ENCODE assay signal across 8 cellular contexts in the genomic region with DNA sequence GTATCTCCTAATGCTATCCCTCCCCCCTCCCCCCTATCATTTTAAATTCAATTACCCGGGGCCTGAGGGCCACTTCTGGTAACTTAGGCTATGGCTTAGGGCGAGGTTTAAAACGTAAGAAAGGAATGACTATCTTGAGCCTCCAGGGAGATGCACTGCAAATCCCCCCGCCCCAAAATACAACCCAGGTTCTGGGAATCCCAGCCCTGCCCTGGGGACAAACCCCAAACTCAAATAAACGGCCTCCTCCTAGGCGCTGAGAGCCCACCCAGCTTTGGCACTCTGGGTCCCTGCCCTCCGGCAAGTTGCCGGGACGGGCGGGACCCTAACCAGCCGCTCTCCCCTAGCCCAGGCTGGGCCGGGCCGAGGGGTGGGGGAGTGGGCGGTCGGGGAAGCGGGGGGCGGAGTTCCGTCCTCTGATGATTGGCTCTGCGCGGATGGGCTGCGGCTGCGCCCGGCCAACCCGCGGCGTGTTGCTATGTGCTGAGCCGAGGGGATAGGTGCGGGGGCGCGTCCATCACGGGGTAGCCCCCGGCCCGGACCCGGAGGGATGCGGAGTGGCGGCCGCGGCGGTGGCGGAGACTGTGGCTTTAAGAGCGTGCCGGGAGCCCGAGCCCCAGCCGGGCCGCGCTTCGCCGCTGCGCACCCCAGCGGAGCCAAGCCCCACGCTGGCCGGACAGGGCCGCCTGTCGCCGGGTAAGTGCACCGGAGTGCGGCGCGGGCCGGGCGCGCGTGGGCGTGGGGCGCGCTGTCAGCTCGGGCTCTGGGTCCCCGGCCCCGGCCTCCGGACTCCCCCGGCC. TPM values are rescaled to one million over a fixed set of nuclear protein-coding genes. Genes with fewer than 3 reads are reported as not detected.
DNase-seq lines count a peak whose midpoint lies in the region; ATAC-seq and TF ChIP-seq lines count a peak whose summit lies in the region.

A gene with protein sequence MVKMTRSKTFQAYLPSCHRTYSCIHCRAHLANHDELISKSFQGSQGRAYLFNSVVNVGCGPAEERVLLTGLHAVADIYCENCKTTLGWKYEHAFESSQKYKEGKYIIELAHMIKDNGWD (plus strand): TSS at position 527 of the 800 bp plus-strand sequence. CDS start 21,755 bp downstream, outside the sequence.

- no peaks in the 10 kb centered on the region for H3K9me3 Mint-ChIP-seq in activated T-cell treated with anti-CD3 and anti-CD28 coated beads, Interleukin-2, amount 50 U/mL, for 72 hours

- H3K4me1 Mint-ChIP-seq in activated T-cell treated with anti-CD3 and anti-CD28 coated beads, Interleukin-2, amount 50 U/mL, for 72 hours (ENCODE audit: low read depth): peaks cover 53% of the 10 kb centered on the region

- H4K20me1 ChIP-seq in Karpas-422 (ENCODE audit: insufficient read depth, low read depth, low read length): peaks cover 29% of the 10 kb centered on the region; the same call in 1 of the 2 replicates

- TF ChIP-seq POLR2A in Peyer's patch (IDR thresholded peaks at IDR 0.05) (peak; percentile 27 to 42), esophagus muscularis mucosa (IDR thresholded peaks at IDR 0.05; ENCODE audit: low read depth) (peak; percentile 42)

- H3K4me3 ChIP-seq in Karpas-422 (ENCODE audit: low read length) (peak within 1 kb of the TSS; percentile 77), Peyer's patch (peak within 1 kb of the TSS; percentile 89 to 99 (median 96)), esophagus muscularis mucosa (peak within 1 kb of the TSS; percentile 76 to 98 (median 78)), muscle layer of colon (ENCODE audit: low read depth in 1 of 2, low read length in 2 of 2) (peak within 1 kb of the TSS; percentile 93 to 97)

- H3K27me3 ChIP-seq in Karpas-422 (ENCODE audit: low read length) (peaks cover 8% of the 10 kb centered on the region; the same call in 1 of the 2 replicates), Peyer's patch (no peaks in the 10 kb centered on the region), esophagus muscularis mucosa (no peaks in the 10 kb centered on the region), muscle layer of colon (ENCODE audit: control insufficient read depth in 1 of 2, insufficient read depth in 2 of 2, low read length in 2 of 2) (no peaks in the 10 kb centered on the region)

- H3K4me3 Mint-ChIP-seq in activated T-cell treated with anti-CD3 and anti-CD28 coated beads, Interleukin-2, amount 50 U/mL, for 72 hours: peak within 1 kb of the TSS; percentile 91 to 92

- peak within 1 kb of the TSS; percentile 67 for H3K9ac ChIP-seq in Karpas-422 (ENCODE audit: low read length)
- peak within 1 kb of the TSS; percentile 39 for H3K9ac ChIP-seq in muscle layer of colon (ENCODE audit: low read length)

- peaks cover 0 to 2% of the 10 kb centered on the region in 2 donors for H3K36me3 Mint-ChIP-seq in activated T-cell treated with anti-CD3 and anti-CD28 coated beads, Interleukin-2, amount 50 U/mL, for 72 hours (ENCODE audit: insufficient read depth in 2 of 2)

- ATAC-seq in GM21737 (IDR thresholded peaks at IDR 0.05; ENCODE audit: unreplicated experiment): peak; percentile 84
- peak; percentile 95 to 96 for ATAC-seq in activated T-cell treated with anti-CD3 and anti-CD28 coated beads, Interleukin-2, amount 50 U/mL, for 72 hours (replicated peaks in 1 of 2)

- H3K27ac Mint-ChIP-seq in activated T-cell treated with anti-CD3 and anti-CD28 coated beads, Interleukin-2, amount 50 U/mL, for 72 hours: no peak within 1 kb of the TSS

- H3K36me3 ChIP-seq in Karpas-422 (ENCODE audit: insufficient read depth, low read length) (no peaks in the 10 kb centered on the region), Peyer's patch (no peaks in the 10 kb centered on the region), esophagus muscularis mucosa (no peaks in the 10 kb centered on the region), muscle layer of colon (ENCODE audit: insufficient read depth, low read length) (no peaks in the 10 kb centered on the region)

- TF ChIP-seq CTCF in Peyer's patch (IDR thresholded peaks at IDR 0.05): peak in 2 of 6 experiments; percentile 15 to 20
- no peak for TF ChIP-seq CTCF in esophagus muscularis mucosa (IDR thresholded peaks at IDR 0.05)

- 5% methylated on average over 3 of the region's 71 CpGs for WGBS in esophagus muscularis mucosa

- H3K9me3 ChIP-seq in Karpas-422 (ENCODE audit: low read length) (no peaks in the 10 kb centered on the region), Peyer's patch (no peaks in the 10 kb centered on the region), esophagus muscularis mucosa (no peaks in the 10 kb centered on the region), muscle layer of colon (ENCODE audit: low read length) (no peaks in the 10 kb centered on the region)

- H3K4me1 ChIP-seq in Karpas-422 (ENCODE audit: low read length) (peaks cover 45% of the 10 kb centered on the region), Peyer's patch (peaks cover 2 to 49% (median 23%) of the 10 kb centered on the region in 4 donors), esophagus muscularis mucosa (peaks cover 61 to 72% (median 69%) of the 10 kb centered on the region in 4 donors), muscle layer of colon (ENCODE audit: insufficient read depth, low read length) (peaks cover 51% of the 10 kb centered on the region)

- no peaks in the 10 kb centered on the region for H3K27me3 Mint-ChIP-seq in activated T-cell treated with anti-CD3 and anti-CD28 coated beads, Interleukin-2, amount 50 U/mL, for 72 hours (ENCODE audit: low read depth)

- no peak for TF ChIP-seq EP300 in esophagus muscularis mucosa (IDR thresholded peaks at IDR 0.05)

- H3K79me2 ChIP-seq in Karpas-422 (ENCODE audit: low read length): no peaks in the 10 kb centered on the region

- no peak within 1 kb of the TSS for H3K27ac ChIP-seq in Karpas-422 (ENCODE audit: low read length)
- peak within 1 kb of the TSS; percentile 93 to 96 (median 94) for H3K27ac ChIP-seq in Peyer's patch
- peak within 1 kb of the TSS; percentile 90 to 97 (median 93) for H3K27ac ChIP-seq in esophagus muscularis mucosa (replicated peaks in 1 of 4)
- H3K27ac ChIP-seq in muscle layer of colon (ENCODE audit: low read depth, low read length): peak within 1 kb of the TSS; percentile 99

- H2AFZ ChIP-seq in Karpas-422 (ENCODE audit: low read length): peak within 1 kb of the TSS; percentile 90

- H3K4me2 ChIP-seq in Karpas-422 (ENCODE audit: low read depth, low read length, poor library complexity, severe bottlenecking): peak within 1 kb of the TSS; percentile 88

- intact Hi-C loops in esophagus muscularis mucosa (cut with DNase I): loop anchor here (5.0 kb wide), 1 partner anchor 41 kb away; no protein-coding TSS in a partner anchor

- DNase-seq in DMS114 treated with DMSO at 0.1 percent for 48 hours (lab: John Stamatoyannopoulos, UW; ENCODE audit: unreplicated experiment) (peak; percentile 85), Karpas-422 (peak; percentile 95), Peyer's patch (peak; percentile 95 to 98 (median 97)), esophagus muscularis mucosa (ENCODE audit: extremely low spot score) (peak; percentile 99)
- peak; percentile 93 to 95 for DNase-seq in activated T-cell treated with anti-CD3 and anti-CD28 coated beads, Interleukin-2, amount 50 U/mL, for 72 hours
- peak; percentile 90 for DNase-seq in stimulated activated CD8-positive, alpha-beta memory T cell treated with anti-CD3 and anti-CD28 coated beads, Interleukin-4, amount 100 ng/mL, for 48 hours

- H3K9me2 ChIP-seq in Karpas-422 (replicated peaks; ENCODE audit: insufficient read depth, low read length): no peaks in the 10 kb centered on the region

RNA-seq across cellular contexts. Expression of the gene that starts here (rescaled TPM):
- total RNA-seq in Karpas-422 (2014; rRNA removed; shearing (Covaris generic); ENCODE audit: low replicate concordance): 3.5 and 6.1 TPM in 2 replicates
- total RNA-seq in Peyer's patch: 10 to 100 TPM; 16.5 to 24.1 (median 21.8) TPM
- 10 to 100 TPM; 13.4 to 18.9 TPM for total RNA-seq in activated T-cell treated with anti-CD3 and anti-CD28 coated beads, Interleukin-2, amount 50 U/mL, for 72 hours
- total RNA-seq in esophagus muscularis mucosa: 10 to 100 TPM; 27.7 to 62.9 (median 28.8) TPM
